In the genomic region with DNA sequence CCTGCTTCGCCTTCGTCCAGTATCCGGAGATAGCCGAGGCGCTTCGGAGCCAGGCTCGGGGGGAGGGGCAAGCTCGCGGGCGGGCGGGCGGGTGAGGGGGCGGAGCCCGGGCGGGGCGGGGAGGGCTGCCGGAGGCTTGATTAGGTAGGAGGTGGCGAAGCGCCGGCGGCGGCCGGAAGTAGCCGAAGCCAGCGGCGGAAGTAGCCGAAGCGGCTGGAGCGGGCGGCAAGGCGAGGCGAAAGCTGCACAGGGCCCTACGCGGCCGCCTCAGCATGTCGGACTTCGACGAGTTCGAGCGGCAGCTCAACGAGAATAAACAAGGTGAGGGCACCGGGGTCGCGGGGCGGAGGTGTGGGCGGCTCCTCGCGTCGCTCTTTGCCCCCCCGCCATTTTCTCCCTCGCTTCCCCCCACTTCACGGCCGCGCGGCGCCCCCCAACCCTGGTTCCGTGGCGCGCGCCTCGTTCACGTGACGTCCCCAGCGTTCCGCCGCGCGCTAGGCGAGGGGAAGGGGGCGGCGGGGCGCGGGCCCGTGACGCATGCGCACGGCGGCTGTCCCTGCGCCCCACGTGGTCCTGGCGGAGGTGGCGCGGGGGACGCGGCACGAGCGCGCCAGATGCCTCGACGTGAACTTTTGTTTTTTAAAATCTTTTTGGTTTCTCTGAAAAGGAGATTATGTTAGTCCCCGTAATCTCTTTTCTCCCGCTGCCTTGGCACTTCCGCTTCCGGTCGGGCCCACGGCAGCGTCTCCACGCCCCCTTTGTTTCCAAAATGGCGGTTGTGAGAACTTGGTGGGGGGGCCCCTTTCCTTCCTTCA, we compare ENCODE assay signal across 8 cellular contexts. TPM values are rescaled to one million over a fixed set of nuclear protein-coding genes. Genes with fewer than 3 reads are reported as not detected.
DNase-seq lines count a peak whose midpoint lies in the region; ATAC-seq, FAIRE-seq and TF ChIP-seq lines count a peak whose summit lies in the region.

A gene (plus strand): TSS at position 203 of the 815 bp plus-strand sequence. CDS start 70 bp downstream, at position 273.

- H3K4me1 ChIP-seq in BE2C (no peaks in the 10 kb centered on the region), HepG2 (ENCODE audit: insufficient read depth, low read length) (peaks cover 24% of the 10 kb centered on the region)

- H3K79me2 ChIP-seq in HepG2 (ENCODE audit: insufficient read depth, low read length): peaks cover 46% of the 10 kb centered on the region

- peak; percentile 82 for TF ChIP-seq POLR2A in GM19193 (IDR thresholded peaks at IDR 0.05; ENCODE audit: extremely low read depth, insufficient read depth, insufficient read length)
- TF ChIP-seq POLR2A in HepG2 (IDR thresholded peaks at IDR 0.05; ENCODE audit: insufficient read depth in 1 of 2, low read depth in 2 of 2, low read length in 2 of 2): peak; percentile 79 to 90

- DNase-seq in BE2C (peak; percentile 97), NCI-H526 (lab: John Stamatoyannopoulos, UW) (peak; percentile 53 to 98), HepG2 (ENCODE audit: low spot score) (peak; percentile 82)
- DNase-seq in activated CD4-positive, alpha-beta T cell treated with anti-CD3 and anti-CD28 coated beads, Interleukin-2, amount 50 U/mL, for 1 hour: peak; percentile 97
- peak; percentile 97 for DNase-seq in stimulated activated CD4-positive, alpha-beta T cell treated with anti-CD3 and anti-CD28 coated beads, Interleukin-4, amount 100 ng/mL, for 1 hour

- WGBS in HepG2 (ENCODE audit: low lambda C conversion rate): 1% methylated on average over 19 of the region's 99 CpGs

- H3K9ac ChIP-seq in HepG2 (ENCODE audit: insufficient read depth, low read depth, low read length): peak within 1 kb of the TSS; percentile 100

- CTCF ChIA-PET in HepG2 (lab: Yijun Ruan, JAX; ENCODE audit: low intra/inter-chr PET ratio, low total read pairs): interaction anchor here (2.3 kb wide), 1 partner anchor 23 kb away, joined by 21 read pairs; no protein-coding TSS in a partner anchor

- H3K27me3 ChIP-seq in BE2C (no peaks in the 10 kb centered on the region), HepG2 (ENCODE audit: control insufficient read depth in 1 of 2, insufficient read depth in 2 of 2, low read length in 2 of 2) (no peaks in the 10 kb centered on the region; a peak in 1 of 5 replicates)

- TF ChIP-seq CTCF in BE2C (IDR thresholded peaks at IDR 0.05; ENCODE audit: low read depth, low read length) (no peak), HepG2 (CRISPR knock-in tag; IDR thresholded peaks at IDR 0.05) (no peak; the same call in 1 of the 2 replicates)

- H3K9me3 ChIP-seq in BE2C (no peaks in the 10 kb centered on the region), HepG2 (ENCODE audit: low read length) (no peaks in the 10 kb centered on the region)

- H3K27ac ChIP-seq in HepG2 (ENCODE audit: extremely low read length, insufficient read depth, low read length): peak within 1 kb of the TSS; percentile 99

- peak within 1 kb of the TSS; percentile 91 for H3K4me2 ChIP-seq in HepG2 (ENCODE audit: low read depth, low read length)

- peaks cover 44% of the 10 kb centered on the region for H4K20me1 ChIP-seq in HepG2 (ENCODE audit: insufficient read depth, low read length)

- H3K36me3 ChIP-seq in BE2C (peaks cover 41% of the 10 kb centered on the region), HepG2 (replicated peaks in 1 of 2; ENCODE audit: control insufficient read depth in 1 of 2, insufficient read depth in 2 of 2, low read length in 2 of 2) (peaks cover 5 to 11% of the 10 kb centered on the region in 2 experiments)

- peak within 1 kb of the TSS; percentile 91 for H3K4me3 Mint-ChIP-seq in dendritic cell treated with granulocyte-macrophage colony-stimulating factor and Interleukin-4, amounts not matched to agents 40 ng/mL and 50 ng/mL, for 4 days

- POLR2A ChIA-PET in HepG2 (lab: Yijun Ruan, JAX): interaction anchor here (0.7 to 2.1 kb wide), 27 partner anchors 10 to 1465 kb away, joined by 3 to 27 read pairs (median 5); a partner anchor contains a TSS

- ATAC-seq in HG03432 (IDR thresholded peaks at IDR 0.05; ENCODE audit: unreplicated experiment) (peak; percentile 40), HepG2 (peak; percentile 72)

- no peak for TF ChIP-seq EP300 in HepG2 (IDR thresholded peaks at IDR 0.05; ENCODE audit: low read depth in 2 of 2, low read length in 2 of 2)
- no peak for TF ChIP-seq EP300 in HepG2 (CRISPR knock-in tag; IDR thresholded peaks at IDR 0.05; ENCODE audit: borderline replicate concordance)

- peaks cover 56% of the 10 kb centered on the region for H3K4me1 Mint-ChIP-seq in dendritic cell treated with granulocyte-macrophage colony-stimulating factor and Interleukin-4, amounts not matched to agents 40 ng/mL and 50 ng/mL, for 4 days (ENCODE audit: low read depth)

- FAIRE-seq in HepG2 (lab: Jason Lieb, UNC): no peak

- H3K27ac Mint-ChIP-seq in dendritic cell treated with granulocyte-macrophage colony-stimulating factor and Interleukin-4, amounts not matched to agents 40 ng/mL and 50 ng/mL, for 4 days: peak within 1 kb of the TSS; percentile 96

- intact Hi-C loops in dendritic cell treated with granulocyte-macrophage colony-stimulating factor and Interleukin-4, amounts not matched to agents 40 ng/mL and 50 ng/mL, for 4 days (cut with micrococcal nuclease): loop anchor here (2.0 kb wide), 3 partner anchors 14 to 56 kb away; a partner anchor contains a TSS
- intact Hi-C loops in HepG2 (cut with micrococcal nuclease; ENCODE audit: unreplicated experiment): no loop called here

- H3K4me3 ChIP-seq in BE2C (ENCODE audit: low read depth, low read length) (peak within 1 kb of the TSS; percentile 99), HepG2 (replicated peaks in 1 of 3; ENCODE audit: insufficient read depth in 1 of 3, low read depth in 2 of 3, low read length in 3 of 3) (peak within 1 kb of the TSS; percentile 85 to 99 (median 97))

- TF ChIP-seq RAD21 in HepG2 (CRISPR knock-in tag; IDR thresholded peaks at IDR 0.05): peak; percentile 37; the same call in 1 of the 2 replicates

- in situ Hi-C loops in HepG2 (cut with HindIII; ENCODE audit: extremely low pct_ligation_motif_present, low pct_unique_long_range_greater_than_20kb): no loop called here

- no peaks in the 10 kb centered on the region for H3K27me3 Mint-ChIP-seq in dendritic cell treated with granulocyte-macrophage colony-stimulating factor and Interleukin-4, amounts not matched to agents 40 ng/mL and 50 ng/mL, for 4 days

- peaks cover 78% of the 10 kb centered on the region for H3K36me3 Mint-ChIP-seq in dendritic cell treated with granulocyte-macrophage colony-stimulating factor and Interleukin-4, amounts not matched to agents 40 ng/mL and 50 ng/mL, for 4 days (ENCODE audit: low read depth)

- no TSS peak for BruUV-seq in HepG2 (replicated peaks; lab: Mats Ljungman, UMichigan)

- H2AFZ ChIP-seq in HepG2 (ENCODE audit: low read length): peak within 1 kb of the TSS; percentile 84

- no peaks in the 10 kb centered on the region for H3K9me3 Mint-ChIP-seq in dendritic cell treated with granulocyte-macrophage colony-stimulating factor and Interleukin-4, amounts not matched to agents 40 ng/mL and 50 ng/mL, for 4 days

TF ChIP-seq in HepG2, 621 proteins besides CTCF, POLR2A, EP300 and RAD21 (continues in another document):
- TF ChIP-seq, protein P1, sequence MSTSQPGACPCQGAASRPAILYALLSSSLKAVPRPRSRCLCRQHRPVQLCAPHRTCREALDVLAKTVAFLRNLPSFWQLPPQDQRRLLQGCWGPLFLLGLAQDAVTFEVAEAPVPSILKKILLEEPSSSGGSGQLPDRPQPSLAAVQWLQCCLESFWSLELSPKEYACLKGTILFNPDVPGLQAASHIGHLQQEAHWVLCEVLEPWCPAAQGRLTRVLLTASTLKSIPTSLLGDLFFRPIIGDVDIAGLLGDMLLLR (CRISPR knock-in tag; IDR thresholded peaks at IDR 0.05): peak; percentile 73; the same call in 1 of the 2 replicates
- TF ChIP-seq DMAP1 (CRISPR knock-in tag; IDR thresholded peaks at IDR 0.05) (peak; percentile 78), EED (CRISPR knock-in tag; IDR thresholded peaks at IDR 0.05) (no peak), NPAS2 (CRISPR knock-in tag; IDR thresholded peaks at IDR 0.05; ENCODE audit: borderline replicate concordance) (no peak)

RNA-seq across cellular contexts. Expression of the gene that starts here (rescaled TPM):
- polyA plus RNA-seq in BE2C (2012; ENCODE audit: insufficient read depth, insufficient read length, low read depth): 543 TPM
- 124 and 127 TPM in 2 replicates for total RNA-seq in HepG2 (2016; rRNA removed; fragmentation: Illumina TruSeq; extraction: Trizol)
- total RNA-seq in HepG2 (2016; cell fraction: cytosol; rRNA removed; fragmentation: Illumina TruSeq; extraction: Trizol; ENCODE audit: low read depth): 22.0 and 23.9 TPM in 2 replicates
- 117 and 129 TPM in 2 replicates for total RNA-seq in HepG2 (2016; cell fraction: insoluble cytoplasmic fraction; rRNA removed; fragmentation: Illumina TruSeq; extraction: Trizol)
- 34.1 and 39.9 TPM in 2 replicates for total RNA-seq in HepG2 (2016; cell fraction: membrane; rRNA removed; fragmentation: Illumina TruSeq; extraction: Trizol)
- total RNA-seq in HepG2 (2016; cell fraction: nucleus; rRNA removed; fragmentation: Illumina TruSeq; extraction: Trizol): 67.4 and 78.0 TPM in 2 replicates
- polyA plus RNA-seq in HepG2 (2011; rRNA removed): 84.3 and 116 TPM in 2 replicates
- 64.9 and 87.3 TPM in 2 replicates for polyA plus RNA-seq in HepG2 (2011; cell fraction: cytosol; rRNA removed)
- polyA plus RNA-seq in HepG2 (2011; cell fraction: nucleus; rRNA removed): 388 and 484 TPM in 2 replicates
- 86.8 and 111 TPM in 2 replicates for polyA plus RNA-seq in HepG2 (2012)
- polyA plus RNA-seq in HepG2 (2016; cell fraction: cytosol; fragmentation: Illumina TruSeq; extraction: Trizol; ENCODE audit: low read depth): 10.3 TPM in 2 replicates
- polyA plus RNA-seq in HepG2 (2016; cell fraction: insoluble cytoplasmic fraction; fragmentation: Illumina TruSeq; extraction: Trizol; ENCODE audit: low read depth): 146 and 162 TPM in 2 replicates
- polyA plus RNA-seq in HepG2 (2016; cell fraction: membrane; fragmentation: Illumina TruSeq; extraction: Trizol; ENCODE audit: low read depth): 21.2 and 21.5 TPM in 2 replicates
- 178 and 182 TPM in 2 replicates for polyA plus RNA-seq in HepG2 (2016; cell fraction: nucleus; fragmentation: Illumina TruSeq; extraction: Trizol; ENCODE audit: insufficient read depth, low read depth)
- polyA minus RNA-seq in HepG2 (2011; rRNA and poly(A)+ RNA removed; ENCODE audit: low replicate concordance): 124 and 144 TPM in 2 replicates
- 41.7 and 55.9 TPM in 2 replicates for polyA minus RNA-seq in HepG2 (2011; cell fraction: cytosol; rRNA and poly(A)+ RNA removed)
- 60.4 and 76.0 TPM in 2 replicates for polyA minus RNA-seq in HepG2 (2011; cell fraction: nucleus; rRNA and poly(A)+ RNA removed)

Comparison
In these comparisons a context has a peak if more than half of its experiments do, and no peak if none do; other contexts are left out.
1. Peak in every context shown above with its lines: DNase-seq, ATAC-seq, H3K4me3 ChIP-seq and H3K27ac ChIP-seq.